ENCODE assay signal across 12 cellular contexts in genomic region chr10:1061930-1062769, GRCh38. TPM values are rescaled to one million over a fixed set of nuclear protein-coding genes. Genes with fewer than 3 reads are reported as not detected.
DNase-seq lines count a peak whose midpoint lies in the region; ATAC-seq and TF ChIP-seq lines count a peak whose summit lies in the region.
"Had no signal": no experiment of that assay in that cellular context is flagged by ENCODE, and none has a peak within 500 bp of the region (broad histone marks: within the 10 kb centered on the region; RNA-seq: fewer than 3 reads in every experiment).

No MANE protein-coding gene starts in this region.

- H3K27me3 Mint-ChIP-seq in activated CD8-positive, alpha-beta memory T cell treated with anti-CD3 and anti-CD28 coated beads, Interleukin-2, amount 10 ng/mL, durations not matched to agents 7 days and 5 days, result no peaks in the 10 kb centered on the region

- H3K4me3 Mint-ChIP-seq in activated CD8-positive, alpha-beta memory T cell treated with anti-CD3 and anti-CD28 coated beads, Interleukin-2, amount 10 ng/mL, durations not matched to agents 7 days and 5 days, result peak overlapping the region; percentile 11

- no peaks in the 10 kb centered on the region for H3K9me3 Mint-ChIP-seq in activated CD8-positive, alpha-beta memory T cell treated with anti-CD3 and anti-CD28 coated beads, Interleukin-2, amount 10 ng/mL, durations not matched to agents 7 days and 5 days (ENCODE audit: low read depth)
- H3K9me3 Mint-ChIP-seq: nephron had no signal

- H3K4me3 ChIP-seq in choroid plexus epithelial cell (ENCODE audit: low read depth, low read length) (no peak overlapping the region), lower lobe of right lung (no peak overlapping the region)
- H3K4me3 ChIP-seq: PC-9 had no signal

- no peak for ATAC-seq in activated CD8-positive, alpha-beta memory T cell treated with anti-CD3 and anti-CD28 coated beads, Interleukin-2, amount 10 ng/mL, durations not matched to agents 7 days and 5 days
- no peak for ATAC-seq in lower lobe of right lung

- peaks cover 23% of the 10 kb centered on the region for H3K36me3 Mint-ChIP-seq in activated CD8-positive, alpha-beta memory T cell treated with anti-CD3 and anti-CD28 coated beads, Interleukin-2, amount 10 ng/mL, durations not matched to agents 7 days and 5 days

- intact Hi-C loops in lower lobe of right lung (cut with DNase I), result no loop called here

- peaks cover 10% of the 10 kb centered on the region for H3K36me3 ChIP-seq in lower lobe of right lung

- no peak for DNase-seq in activated CD8-positive, alpha-beta memory T cell treated with anti-CD3 and anti-CD28 coated beads, Interleukin-2, amount 10 ng/mL, durations not matched to agents 7 days and 5 days
- no peak for DNase-seq in activated CD8-positive, alpha-beta memory T cell treated with anti-CD3 and anti-CD28 coated beads for 24 hours
- DNase-seq in NCI-H226 (peak; percentile 83), choroid plexus epithelial cell (ENCODE audit: low read depth) (peak; percentile 63), non-pigmented ciliary epithelial cell (ENCODE audit: low read depth) (peak; percentile 73), HuH-7 (ENCODE audit: low spot score) (no peak), NCI-H146 (lab: John Stamatoyannopoulos, UW) (no peak), lower lobe of right lung (no peak)
- DNase-seq: PC-9; stimulated activated CD8-positive, alpha-beta memory T cell treated with anti-CD3 and anti-CD28 coated beads, Interleukin-4, amount 100 ng/mL, for 48 hours had no signal

- peaks cover 77% of the 10 kb centered on the region for H3K4me1 Mint-ChIP-seq in activated CD8-positive, alpha-beta memory T cell treated with anti-CD3 and anti-CD28 coated beads, Interleukin-2, amount 10 ng/mL, durations not matched to agents 7 days and 5 days

- H3K4me1 ChIP-seq in lower lobe of right lung, result peaks cover 25% of the 10 kb centered on the region

- CTCF ChIA-PET in activated CD8-positive, alpha-beta memory T cell treated with anti-CD3 and anti-CD28 coated beads, Interleukin-2, amount 10 ng/mL, durations not matched to agents 7 days and 5 days (lab: Charles Lee), result no interaction called here

- H3K9me3 ChIP-seq in lower lobe of right lung, result no peaks in the 10 kb centered on the region

- H3K27ac Mint-ChIP-seq in activated CD8-positive, alpha-beta memory T cell treated with anti-CD3 and anti-CD28 coated beads, Interleukin-2, amount 10 ng/mL, durations not matched to agents 7 days and 5 days, result peak overlapping the region; percentile 69
- H3K27ac Mint-ChIP-seq: nephron had no signal

- H3K27ac ChIP-seq in lower lobe of right lung, result no peak overlapping the region
- H3K27ac ChIP-seq: PC-9 had no signal

- TF ChIP-seq CTCF in choroid plexus epithelial cell (conservative IDR thresholded peaks at IDR 0.05; ENCODE audit: low read depth, low read length) (no peak), lower lobe of right lung (IDR thresholded peaks at IDR 0.05) (no peak)

- H3K27me3 ChIP-seq in lower lobe of right lung (ENCODE audit: low read depth), result no peaks in the 10 kb centered on the region

RNA-seq across cellular contexts. Expression of gene WDR37, which starts 6.0 kb away (rescaled TPM):
- 10 to 100 TPM; 22.0 to 26.4 TPM for total RNA-seq in activated CD8-positive, alpha-beta memory T cell treated with anti-CD3 and anti-CD28 coated beads, Interleukin-2, amount 10 ng/mL, durations not matched to agents 7 days and 5 days
- total RNA-seq in lower lobe of right lung, result 22.0 TPM

RNA-seq across cellular contexts. Expression of gene IDI1, which starts 13.2 kb away (rescaled TPM):
- total RNA-seq in activated CD8-positive, alpha-beta memory T cell treated with anti-CD3 and anti-CD28 coated beads, Interleukin-2, amount 10 ng/mL, durations not matched to agents 7 days and 5 days, result 10 to 100 TPM; 60.8 to 75.8 TPM
- total RNA-seq in lower lobe of right lung, result 49.5 TPM

RNA-seq across cellular contexts. Expression of gene IDI2, which starts 36.5 kb away (rescaled TPM):
- total RNA-seq in activated CD8-positive, alpha-beta memory T cell treated with anti-CD3 and anti-CD28 coated beads, Interleukin-2, amount 10 ng/mL, durations not matched to agents 7 days and 5 days, result not detected
- not detected for total RNA-seq in lower lobe of right lung
- total RNA-seq: fibroblast of villous mesenchyme, PC-9 had no signal

Comparison
In these comparisons a context has a peak if more than half of its experiments do, and no peak if none do; other contexts are left out.
1. DNase-seq: peak in NCI-H226 (single experiment), choroid plexus epithelial cell (single experiment) and non-pigmented ciliary epithelial cell (single experiment); none in activated CD8-positive, alpha-beta memory T cell treated with anti-CD3 and anti-CD28 coated beads, Interleukin-2, amount 10 ng/mL, durations not matched to agents 7 days and 5 days (single experiment), activated CD8-positive, alpha-beta memory T cell treated with anti-CD3 and anti-CD28 coated beads for 24 hours (single experiment), HuH-7 (single experiment), NCI-H146 (single experiment) and lower lobe of right lung (single experiment).